Comparison of ENCODE assay signal across 8 cellular contexts in the genomic region with DNA sequence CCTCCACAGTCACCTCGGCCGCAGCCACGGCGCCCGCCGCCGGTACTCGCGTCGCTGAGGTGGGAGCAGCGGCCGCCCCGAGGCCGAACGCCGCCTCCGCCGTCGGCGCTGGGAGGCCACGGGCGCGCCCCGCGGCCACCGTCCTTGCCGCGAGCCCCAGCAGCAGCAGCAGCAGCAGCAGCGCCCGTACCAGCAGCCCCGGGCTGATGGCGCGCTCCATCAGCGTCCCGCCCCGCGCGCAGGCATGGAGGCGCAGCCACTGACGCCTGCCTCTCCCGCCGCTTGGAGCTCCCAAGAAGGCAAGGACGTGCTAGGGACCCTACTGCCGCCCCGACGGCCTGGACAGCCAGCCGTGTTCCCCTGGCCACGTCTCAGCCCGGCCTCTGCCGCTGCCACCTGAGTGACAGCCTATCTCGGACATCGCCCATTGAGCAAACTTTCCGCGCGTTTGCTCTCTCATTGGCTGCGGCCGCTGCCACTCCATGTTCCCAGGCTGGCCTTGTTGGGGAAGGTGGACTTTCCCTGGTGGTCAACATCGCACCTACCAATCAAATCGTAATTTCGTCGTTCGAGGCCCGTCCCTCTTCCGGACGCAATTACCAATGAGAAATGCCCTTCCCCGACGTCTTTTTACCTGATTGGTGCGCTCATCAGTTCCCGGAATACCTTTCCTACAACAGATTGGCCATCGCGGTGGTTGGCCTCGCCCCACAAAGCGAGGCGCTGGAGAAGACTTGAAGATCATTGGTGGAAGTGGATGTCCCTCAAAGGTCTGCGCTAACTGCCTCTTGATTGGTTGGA. TPM values are rescaled to one million over a fixed set of nuclear protein-coding genes. Genes with fewer than 3 reads are reported as not detected.
DNase-seq lines count a peak whose midpoint lies in the region; ATAC-seq and TF ChIP-seq lines count a peak whose summit lies in the region.

TSS of gene EIF2AK3 (minus strand) at position 410 of the 801 bp plus-strand sequence. CDS start at position 220, 190 bp downstream.

- H3K9me3 Mint-ChIP-seq in activated B cell treated with CpG ODN at 0.5 μM for 24 hours = no peaks in the 10 kb centered on the region
- H3K9me3 Mint-ChIP-seq in immature natural killer cell = no peaks in the 10 kb centered on the region

- H3K36me3 Mint-ChIP-seq in activated B cell treated with CpG ODN at 0.5 μM for 24 hours (ENCODE audit: low read depth) (peaks cover 6% of the 10 kb centered on the region), immature natural killer cell (no peaks in the 10 kb centered on the region)

- CTCF ChIA-PET in activated B cell treated with CpG ODN at 0.5 μM for 24 hours (lab: Charles Lee) = interaction anchor here (0.7 to 1.6 kb wide), 3 partner anchors 11 to 34 kb away, joined by 3 to 5 read pairs (median 3); no protein-coding TSS in a partner anchor

- H3K27ac Mint-ChIP-seq in activated B cell treated with CpG ODN at 0.5 μM for 24 hours (peak within 1 kb of the TSS; percentile 94), immature natural killer cell (peak within 1 kb of the TSS in 5 of 6 donors; percentile 92 to 96 (median 96))

- no peak for TF ChIP-seq CTCF in activated B cell treated with CpG ODN at 0.5 μM for 24 hours (IDR thresholded peaks at IDR 0.05)

- ATAC-seq in HG03196 (IDR thresholded peaks at IDR 0.05; ENCODE audit: unreplicated experiment) (peak; percentile 90), activated B cell treated with CpG ODN at 0.5 μM for 24 hours (ENCODE audit: low read depth) (peak; percentile 84)

- in situ Hi-C loops in GM18951 (cut with MboI; ENCODE audit: low sequenced_read_pairs, unreplicated experiment) = no loop called here

- H3K27me3 Mint-ChIP-seq in activated B cell treated with CpG ODN at 0.5 μM for 24 hours (no peaks in the 10 kb centered on the region), immature natural killer cell (ENCODE audit: low read depth in 3 of 3) (peaks cover 3 to 9% (median 6%) of the 10 kb centered on the region in 3 donors)

- H3K4me1 Mint-ChIP-seq in activated B cell treated with CpG ODN at 0.5 μM for 24 hours = peaks cover 7% of the 10 kb centered on the region
- H3K4me1 Mint-ChIP-seq in immature natural killer cell = peaks cover 0 to 9% of the 10 kb centered on the region in 2 donors

- H3K4me3 Mint-ChIP-seq in activated B cell treated with CpG ODN at 0.5 μM for 24 hours = peak within 1 kb of the TSS; percentile 97
- H3K4me3 Mint-ChIP-seq in immature natural killer cell = peak within 1 kb of the TSS in 4 of 5 donors; percentile 83 to 95 (median 91)

- peak; percentile 99 for DNase-seq in AG08395 (ENCODE audit: low spot score)
- DNase-seq in NCI-H345 (lab: John Stamatoyannopoulos, UW) = peak; percentile 100
- DNase-seq in activated B cell treated with CpG ODN at 0.5 μM for 24 hours = peak; percentile 88
- peak; percentile 90 to 100 (median 99) for DNase-seq in caudate nucleus (lab: John Stamatoyannopoulos, UW)
- peak; percentile 98 to 99 (median 99) for DNase-seq in immature natural killer cell
- peak; percentile 100 for DNase-seq in smooth muscle cell of the brain vasculature (ENCODE audit: low read depth, low spot score)

- POLR2A ChIA-PET in activated B cell treated with CpG ODN at 0.5 μM for 24 hours (lab: Charles Lee) = interaction anchor here (0.8 to 3.8 kb wide), 19 partner anchors 9 to 68 kb away, joined by 3 to 59 read pairs (median 6); partner anchors contain the start of gene RPIA

- peak; percentile 88 for TF ChIP-seq POLR2A in GM18951 (IDR thresholded peaks at IDR 0.05; ENCODE audit: extremely low read depth, insufficient read depth, insufficient read length)

- intact Hi-C loops in activated B cell treated with CpG ODN at 0.5 μM for 24 hours (cut with micrococcal nuclease) = loop anchor here (1.0 to 5.0 kb wide), 8 partner anchors 11 to 611 kb away; partner anchors contain the start of genes RNU2-63P and RPIA

- H3K27ac ChIP-seq in caudate nucleus (ENCODE audit: low read depth, low read length) = peak within 1 kb of the TSS; percentile 98

RNA-seq across cellular contexts. Expression of gene EIF2AK3, which starts in this region (rescaled TPM):
- 28.2 and 28.6 TPM in 2 replicates for total RNA-seq in activated B cell treated with CpG ODN at 0.5 μM for 24 hours
- 10 to 100 TPM in 1 of 3 donors, 1 to 10 TPM in 2; 3.5 to 14.2 (median 4.4) TPM for polyA plus RNA-seq in immature natural killer cell

Comparison
In these comparisons a context has a peak if more than half of its experiments do, and no peak if none do; other contexts are left out.
1. Peak in every context shown above with its lines: DNase-seq, ATAC-seq and H3K27ac ChIP-seq.